In the genomic region with DNA sequence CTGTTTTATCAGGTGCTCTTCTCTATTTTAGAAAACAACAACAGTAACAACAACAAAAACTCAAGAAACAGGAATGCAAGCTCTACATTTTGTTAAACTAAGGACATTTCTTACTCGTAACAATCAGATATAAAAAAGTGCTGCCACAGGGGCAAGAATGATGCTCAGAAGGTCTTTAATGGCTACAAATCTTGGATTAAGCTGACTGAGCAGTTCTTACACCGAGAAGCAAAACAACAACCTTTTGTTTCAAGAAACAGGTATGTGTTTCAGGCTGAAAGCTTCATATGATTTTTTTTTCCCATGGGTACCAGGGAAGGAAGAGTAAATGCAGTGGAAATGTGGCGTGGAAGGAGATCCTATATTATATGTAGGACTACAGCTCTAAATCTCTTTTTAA, we compare ENCODE assay signal across 22 cellular contexts.
"Had no signal": no experiment of that assay in that cellular context is flagged by ENCODE, and none has a peak within 500 bp of the region (broad histone marks: within the 10 kb centered on the region; RNA-seq: fewer than 3 reads in every experiment).

No MANE protein-coding gene starts in this region.

- H3K9me3 ChIP-seq: gastroesophageal sphincter, pancreas, tibial artery, uterus had no signal

- H3K9ac ChIP-seq: neural progenitor cell had no signal

- H3K27ac Mint-ChIP-seq: natural killer cell treated with Interleukin-12 subunit alpha and Interleukin-12 subunit beta and Interleukin-15 and Interleukin-18, amount 100 ng/mL, for 72 hours; neural progenitor cell; stimulated activated effector memory CD8-positive, alpha-beta T cell treated with anti-CD3 and anti-CD28 coated beads, Interleukin-12 subunit alpha, Interleukin-12 subunit beta, amount 100 ng/mL, for 72 hours; stimulated activated naive CD8-positive, alpha-beta T cell treated with anti-CD3 and anti-CD28 coated beads, Interleukin-15, Interleukin-2, amounts not matched to agents 100 ng/mL and 50 ng/mL, for 24 hours had no signal

- H3K4me2 ChIP-seq: neural progenitor cell, smooth muscle cell had no signal

- H3K36me3 ChIP-seq: esophagus squamous epithelium, gastroesophageal sphincter, neural progenitor cell, pancreas, tibial artery, upper lobe of left lung, uterus had no signal

- H3K9me3 Mint-ChIP-seq: neural progenitor cell had no signal

- H3K4me3 ChIP-seq: esophagus squamous epithelium, gastroesophageal sphincter, neural progenitor cell, pancreas, smooth muscle cell, tibial artery, upper lobe of left lung, uterus had no signal

- H3K4me1 ChIP-seq: esophagus squamous epithelium, gastroesophageal sphincter, neural progenitor cell, pancreas, tibial artery, upper lobe of left lung, uterus had no signal

- H2AFZ ChIP-seq: neural progenitor cell had no signal

- H3K4me3 Mint-ChIP-seq: natural killer cell treated with Interleukin-12 subunit alpha and Interleukin-12 subunit beta and Interleukin-15 and Interleukin-18, amount 100 ng/mL, for 72 hours; neural progenitor cell; stimulated activated effector memory CD8-positive, alpha-beta T cell treated with anti-CD3 and anti-CD28 coated beads, Interleukin-12 subunit alpha, Interleukin-12 subunit beta, amount 100 ng/mL, for 72 hours; stimulated activated naive CD8-positive, alpha-beta T cell treated with anti-CD3 and anti-CD28 coated beads, Interleukin-15, Interleukin-2, amounts not matched to agents 100 ng/mL and 50 ng/mL, for 24 hours had no signal

- H3K27me3 Mint-ChIP-seq: natural killer cell treated with Interleukin-12 subunit alpha and Interleukin-12 subunit beta and Interleukin-15 and Interleukin-18, amount 100 ng/mL, for 72 hours; progenitor cell of endocrine pancreas; stimulated activated naive CD8-positive, alpha-beta T cell treated with anti-CD3 and anti-CD28 coated beads, Interleukin-15, Interleukin-2, amounts not matched to agents 100 ng/mL and 50 ng/mL, for 24 hours had no signal

- H3K27ac ChIP-seq: esophagus squamous epithelium, gastroesophageal sphincter, neural progenitor cell, pancreas, tibial artery, upper lobe of left lung, uterus had no signal

- H3K27me3 ChIP-seq: esophagus squamous epithelium, gastroesophageal sphincter, neural progenitor cell, pancreas, tibial artery, upper lobe of left lung, uterus had no signal

- H3K4me1 Mint-ChIP-seq: stimulated activated effector memory CD8-positive, alpha-beta T cell treated with anti-CD3 and anti-CD28 coated beads, Interleukin-12 subunit alpha, Interleukin-12 subunit beta, amount 100 ng/mL, for 72 hours had no signal

- H3K36me3 Mint-ChIP-seq: neural progenitor cell; stimulated activated effector memory CD8-positive, alpha-beta T cell treated with anti-CD3 and anti-CD28 coated beads, Interleukin-12 subunit alpha, Interleukin-12 subunit beta, amount 100 ng/mL, for 72 hours had no signal

- ATAC-seq: gastroesophageal sphincter; left lobe of liver; natural killer cell treated with Interleukin-12 subunit alpha and Interleukin-12 subunit beta and Interleukin-15 and Interleukin-18, amount 100 ng/mL, for 72 hours; pancreas; right cardiac atrium; stimulated activated effector memory CD8-positive, alpha-beta T cell treated with anti-CD3 and anti-CD28 coated beads, Interleukin-12 subunit alpha, Interleukin-12 subunit beta, amount 100 ng/mL, for 72 hours had no signal

- DNase-seq: dermis blood vessel endothelial cell; esophagus squamous epithelium; foreskin fibroblast; glutamatergic neuron; islet precursor cell; mammary epithelial cell; nucleus accumbens; pancreas; right cardiac atrium; stimulated activated CD4-positive, alpha-beta T cell treated with anti-CD3 and anti-CD28 coated beads, Interleukin-4, amount 100 ng/mL, for 1 hour; stimulated activated CD8-positive, alpha-beta memory T cell treated with anti-CD3 and anti-CD28 coated beads, Interleukin-4, amount 100 ng/mL, for 48 hours; tibial artery; upper lobe of left lung; uterus had no signal
